9 cellular contexts compared by ENCODE assay signal in genomic region chr9:122145462-122145861, GRCh38. TPM values are rescaled to one million over a fixed set of nuclear protein-coding genes. Genes with fewer than 3 reads are reported as not detected.
"Had no signal": no experiment of that assay in that cellular context is flagged by ENCODE, and none has a peak within 500 bp of the region (broad histone marks: within the 10 kb centered on the region; RNA-seq: fewer than 3 reads in every experiment).

No MANE protein-coding gene starts in this region.

- H3K4me3 ChIP-seq: GM23248, HAP-1 had no signal

- H2AFZ ChIP-seq: GM23248 had no signal

- H3K9me3 ChIP-seq: HAP-1 had no signal

- H3K27ac ChIP-seq: GM23248 had no signal

- H3K4me1 ChIP-seq: HAP-1 had no signal

- H3K9ac ChIP-seq: GM23248 had no signal

- DNase-seq: GOT3, H7, IMR-90, KBM-7 had no signal

RNA-seq across cellular contexts. Expression of gene MORN5, which starts 14.2 kb away (rescaled TPM):
- total RNA-seq: GM23248, H4, H7, HFFc6, HT-29, IMR-90 had no signal
- polyA plus RNA-seq: GM23248, IMR-90 had no signal
